In the genomic region with DNA sequence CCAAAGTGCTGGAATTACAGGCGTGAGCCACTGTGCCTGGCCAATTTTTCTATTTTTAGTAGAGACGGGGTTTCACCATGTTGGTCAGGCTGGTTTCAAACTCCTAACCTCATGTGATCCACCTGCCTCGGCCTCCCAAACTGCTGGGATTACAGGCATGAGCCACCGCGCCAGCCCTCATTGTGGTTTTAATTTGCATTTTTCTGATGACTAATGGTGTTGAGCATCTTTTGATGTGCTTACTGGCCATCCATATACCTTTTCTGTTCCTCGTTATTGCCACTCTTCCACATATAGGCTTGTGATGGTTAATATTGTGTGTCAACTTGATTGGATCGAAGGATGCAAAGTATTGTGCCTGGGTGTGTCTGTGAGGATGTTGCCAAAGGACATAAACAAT, we compare ENCODE assay signal across 17 cellular contexts. TPM values are rescaled to one million over a fixed set of nuclear protein-coding genes. Genes with fewer than 3 reads are reported as not detected.
"Had no signal": no experiment of that assay in that cellular context is flagged by ENCODE, and none has a peak within 500 bp of the region (broad histone marks: within the 10 kb centered on the region; RNA-seq: fewer than 3 reads in every experiment).

No MANE protein-coding gene starts in this region.

- H3K4me3 Mint-ChIP-seq: effector memory CD8-positive, alpha-beta T cell; stimulated activated naive CD8-positive, alpha-beta T cell treated with anti-CD3 and anti-CD28 coated beads, Interleukin-15, Interleukin-2, amounts not matched to agents 100 ng/mL and 50 ng/mL, for 24 hours had no signal

- H3K27me3 ChIP-seq: adrenal gland, cardiac muscle cell, esophagus squamous epithelium, tibial nerve, uterus had no signal

- H3K36me3 Mint-ChIP-seq: activated naive CD4-positive, alpha-beta T cell treated with anti-CD3 and anti-CD28 coated beads, Interleukin-2, amount 50 U/mL, for 72 hours; natural killer cell treated with Interleukin-12 subunit alpha and Interleukin-12 subunit beta and Interleukin-15 and Interleukin-18, amount 100 ng/mL, for 72 hours had no signal

- H3K27ac Mint-ChIP-seq: effector memory CD8-positive, alpha-beta T cell; stimulated activated naive CD8-positive, alpha-beta T cell treated with anti-CD3 and anti-CD28 coated beads, Interleukin-15, Interleukin-2, amounts not matched to agents 100 ng/mL and 50 ng/mL, for 24 hours had no signal

- ATAC-seq: activated naive CD4-positive, alpha-beta T cell treated with anti-CD3 and anti-CD28 coated beads, Interleukin-2, amount 50 U/mL, for 72 hours; effector memory CD8-positive, alpha-beta T cell had no signal

- H3K4me3 ChIP-seq: adrenal gland, cardiac muscle cell, esophagus squamous epithelium, tibial nerve, uterus had no signal

- H3K27ac ChIP-seq: adrenal gland, cardiac muscle cell, esophagus squamous epithelium, tibial nerve, uterus, WERI-Rb-1 had no signal

- H3K4me1 ChIP-seq: adrenal gland, esophagus squamous epithelium, tibial nerve, uterus had no signal

- H3K36me3 ChIP-seq: adrenal gland, cardiac muscle cell, esophagus squamous epithelium, tibial nerve, uterus, WERI-Rb-1 had no signal

- DNase-seq: activated CD4-positive, alpha-beta T cell treated with anti-CD3 and anti-CD28 coated beads for 1 hour; activated gamma-delta T cell; effector memory CD8-positive, alpha-beta T cell; esophagus squamous epithelium; nucleus accumbens; posterior cingulate gyrus; retina; stimulated activated CD4-positive, alpha-beta T cell treated with anti-CD3 and anti-CD28 coated beads, Interleukin-2, amount 100 ng/mL, for 24 hours; uterus; WERI-Rb-1 had no signal

- H3K9me3 Mint-ChIP-seq: activated naive CD4-positive, alpha-beta T cell treated with anti-CD3 and anti-CD28 coated beads, Interleukin-2, amount 50 U/mL, for 72 hours; effector memory CD8-positive, alpha-beta T cell; natural killer cell treated with Interleukin-12 subunit alpha and Interleukin-12 subunit beta and Interleukin-15 and Interleukin-18, amount 100 ng/mL, for 72 hours; stimulated activated naive CD8-positive, alpha-beta T cell treated with anti-CD3 and anti-CD28 coated beads, Interleukin-15, Interleukin-2, amounts not matched to agents 100 ng/mL and 50 ng/mL, for 24 hours had no signal

- H3K9me3 ChIP-seq: adrenal gland, esophagus squamous epithelium, tibial nerve, uterus had no signal

RNA-seq across cellular contexts. Expression of gene ENAH, which starts 17.4 kb away (rescaled TPM):
- total RNA-seq: T-helper 1 cell treated with Interleukin-12 subunit alpha and Interleukin-12 subunit beta and Interleukin-4 antibody, amounts not matched to agents 30 ng/mL and 1 ng/mL, for 36 hours had no signal
